In genomic region chr12:57590536-57590891, GRCh38 we compare ENCODE assay signal across 2 cellular contexts.
TF ChIP-seq lines count a peak whose summit lies in the region.

No MANE protein-coding gene starts in this region.

TF ChIP-seq in HepG2, 621 proteins besides CTCF, POLR2A, EP300 and RAD21:
- TF ChIP-seq MED1 (CRISPR knock-in tag; IDR thresholded peaks at IDR 0.05) (no peak), ZNF724P (CRISPR knock-in tag; IDR thresholded peaks at IDR 0.05; ENCODE audit: borderline replicate concordance) (peak; percentile 5; the same call in 1 of the 2 replicates)

TF ChIP-seq in HEK293T, 16 proteins besides CTCF, POLR2A, EP300 and RAD21:
- no peak for TF ChIP-seq ZNF384 (IDR thresholded peaks at IDR 0.05)
- no peak for TF ChIP-seq FOXM1 (IDR thresholded peaks at IDR 0.05; ENCODE audit: borderline replicate concordance)
- TF ChIP-seq FOXA1 (IDR thresholded peaks at IDR 0.05): no peak
- no peak for TF ChIP-seq NFRKB (IDR thresholded peaks at IDR 0.05)
- TF ChIP-seq ARNT (IDR thresholded peaks at IDR 0.05): no peak
- no peak for TF ChIP-seq HDGF (IDR thresholded peaks at IDR 0.05; ENCODE audit: borderline replicate concordance)
- TF ChIP-seq BHLHE40 (IDR thresholded peaks at IDR 0.05; ENCODE audit: borderline replicate concordance): no peak
- TF ChIP-seq LEF1 (IDR thresholded peaks at IDR 0.05; ENCODE audit: borderline replicate concordance): no peak
- no peak for TF ChIP-seq TARDBP (IDR thresholded peaks at IDR 0.05)
- no peak for TF ChIP-seq SUZ12 (IDR thresholded peaks at IDR 0.05)
- TF ChIP-seq L3MBTL2 (conservative IDR thresholded peaks at IDR 0.05): no peak
- no peak for TF ChIP-seq CTBP1 (IDR thresholded peaks at IDR 0.05; ENCODE audit: borderline replicate concordance)
- TF ChIP-seq SP1 (IDR thresholded peaks at IDR 0.05): no peak
- TF ChIP-seq ELF4 (IDR thresholded peaks at IDR 0.05): no peak
- no peak for TF ChIP-seq FOXK2 (IDR thresholded peaks at IDR 0.05)
- TF ChIP-seq PKNOX1 (IDR thresholded peaks at IDR 0.05): no peak
